In the genomic region with DNA sequence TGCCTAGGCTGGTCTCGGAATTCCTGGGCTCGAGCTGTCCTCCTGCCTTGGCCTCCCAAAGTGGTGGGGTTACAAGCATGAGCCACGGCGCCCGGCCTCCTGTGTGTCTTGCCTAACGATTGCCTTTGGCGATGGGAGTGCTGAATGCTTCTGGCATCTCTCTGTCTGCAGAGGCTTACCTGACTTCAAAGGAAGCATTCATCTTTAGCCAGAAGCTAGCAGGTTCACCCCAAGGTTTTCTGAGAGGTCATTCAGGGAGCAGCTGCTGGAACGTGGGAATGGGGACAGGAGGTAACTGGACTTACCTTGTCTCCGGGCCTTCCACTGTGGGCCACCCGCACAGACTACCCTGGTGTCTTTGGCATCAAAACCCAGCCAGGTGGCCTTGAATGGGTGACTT, we compare ENCODE assay signal across 18 cellular contexts.
"Had no signal": no experiment of that assay in that cellular context is flagged by ENCODE, and none has a peak within 500 bp of the region (broad histone marks: within the 10 kb centered on the region; RNA-seq: fewer than 3 reads in every experiment).

No MANE protein-coding gene starts in this region.

- H3K4me1 ChIP-seq: foreskin keratinocyte had no signal

- H3K4me3 Mint-ChIP-seq: activated CD4-positive, alpha-beta memory T cell treated with anti-CD3 and anti-CD28 coated beads, Interleukin-2, amount 10 ng/mL, durations not matched to agents 7 days and 5 days; activated CD8-positive, alpha-beta memory T cell treated with anti-CD3 and anti-CD28 coated beads, Interleukin-2, amount 10 ng/mL, durations not matched to agents 7 days and 5 days; activated naive CD8-positive, alpha-beta T cell treated with anti-CD3 and anti-CD28 coated beads, Interleukin-2, amount 10 ng/mL, durations not matched to agents 7 days and 5 days; brain; mesothelial cell of epicardium; stimulated activated naive CD8-positive, alpha-beta T cell treated with anti-CD3 and anti-CD28 coated beads, Interleukin-15, Interleukin-2, amounts not matched to agents 100 ng/mL and 50 ng/mL, for 24 hours had no signal

- H3K9me3 ChIP-seq: transverse colon, vagina had no signal

- ATAC-seq: activated CD8-positive, alpha-beta memory T cell treated with anti-CD3 and anti-CD28 coated beads, Interleukin-2, amount 10 ng/mL, durations not matched to agents 7 days and 5 days; foreskin keratinocyte had no signal

- H3K27ac ChIP-seq: foreskin keratinocyte, transverse colon, vagina had no signal

- H3K9me3 Mint-ChIP-seq: activated CD4-positive, alpha-beta memory T cell treated with anti-CD3 and anti-CD28 coated beads, Interleukin-2, amount 10 ng/mL, durations not matched to agents 7 days and 5 days; activated naive CD8-positive, alpha-beta T cell treated with anti-CD3 and anti-CD28 coated beads, Interleukin-2, amount 10 ng/mL, durations not matched to agents 7 days and 5 days; mesothelial cell of epicardium; stimulated activated naive CD8-positive, alpha-beta T cell treated with anti-CD3 and anti-CD28 coated beads, Interleukin-15, Interleukin-2, amounts not matched to agents 100 ng/mL and 50 ng/mL, for 24 hours had no signal

- DNase-seq: activated CD4-positive, alpha-beta memory T cell treated with anti-CD3 and anti-CD28 coated beads, Interleukin-2, amount 10 ng/mL, durations not matched to agents 7 days and 5 days; activated CD4-positive, alpha-beta T cell treated with anti-CD3 and anti-CD28 coated beads for 48 hours; activated CD4-positive, CD25-positive, alpha-beta regulatory T cell; activated CD8-positive, alpha-beta memory T cell treated with anti-CD3 and anti-CD28 coated beads, Interleukin-2, amount 10 ng/mL, durations not matched to agents 7 days and 5 days; activated naive CD4-positive, alpha-beta T cell; activated naive CD8-positive, alpha-beta T cell treated with anti-CD3 and anti-CD28 coated beads, Interleukin-2, amount 10 ng/mL, durations not matched to agents 7 days and 5 days; caudate nucleus; foreskin keratinocyte; glutamatergic neuron; hippocampal formation; retina; stimulated activated CD8-positive, alpha-beta memory T cell treated with anti-CD3 and anti-CD28 coated beads, Interleukin-4, amount 100 ng/mL, for 48 hours; transverse colon had no signal

- H3K4me1 Mint-ChIP-seq: brain had no signal

- H3K27ac Mint-ChIP-seq: activated CD4-positive, alpha-beta memory T cell treated with anti-CD3 and anti-CD28 coated beads, Interleukin-2, amount 10 ng/mL, durations not matched to agents 7 days and 5 days; activated CD8-positive, alpha-beta memory T cell treated with anti-CD3 and anti-CD28 coated beads, Interleukin-2, amount 10 ng/mL, durations not matched to agents 7 days and 5 days; activated naive CD8-positive, alpha-beta T cell treated with anti-CD3 and anti-CD28 coated beads, Interleukin-2, amount 10 ng/mL, durations not matched to agents 7 days and 5 days; brain; mesothelial cell of epicardium had no signal

- H3K27me3 Mint-ChIP-seq: activated CD4-positive, alpha-beta memory T cell treated with anti-CD3 and anti-CD28 coated beads, Interleukin-2, amount 10 ng/mL, durations not matched to agents 7 days and 5 days; activated CD8-positive, alpha-beta memory T cell treated with anti-CD3 and anti-CD28 coated beads, Interleukin-2, amount 10 ng/mL, durations not matched to agents 7 days and 5 days; stimulated activated naive CD8-positive, alpha-beta T cell treated with anti-CD3 and anti-CD28 coated beads, Interleukin-15, Interleukin-2, amounts not matched to agents 100 ng/mL and 50 ng/mL, for 24 hours had no signal

- H3K4me3 ChIP-seq: lung, transverse colon, vagina had no signal

- H3K36me3 ChIP-seq: transverse colon, vagina had no signal

- H3K27me3 ChIP-seq: transverse colon, vagina had no signal

- H3K36me3 Mint-ChIP-seq: activated naive CD8-positive, alpha-beta T cell treated with anti-CD3 and anti-CD28 coated beads, Interleukin-2, amount 10 ng/mL, durations not matched to agents 7 days and 5 days; brain; mesothelial cell of epicardium had no signal
